Comparison of ENCODE assay signal across 8 cellular contexts in genomic region chr19:1243768-1244692, GRCh38.
DNase-seq lines count a peak whose midpoint lies in the region; ATAC-seq lines count a peak whose summit lies in the region.

No MANE protein-coding gene starts in this region.

- peak overlapping the region; percentile 95 for H3K27ac ChIP-seq in muscle layer of colon (ENCODE audit: low read depth, low read length)

- no peak overlapping the region for H3K4me3 ChIP-seq in NT2/D1 (ENCODE audit: insufficient read length, low read depth)
- H3K4me3 ChIP-seq in muscle layer of colon (ENCODE audit: low read depth in 1 of 2, low read length in 2 of 2) = peak overlapping the region in 1 of 2 donors; percentile 35

- H3K9me3 ChIP-seq in NT2/D1 (ENCODE audit: insufficient read depth, low read length) (no peaks in the 10 kb centered on the region), muscle layer of colon (ENCODE audit: low read length) (no peaks in the 10 kb centered on the region)

- peaks cover 40% of the 10 kb centered on the region for H3K4me1 ChIP-seq in NT2/D1 (ENCODE audit: insufficient read depth, insufficient read length)
- peaks cover 59% of the 10 kb centered on the region for H3K4me1 ChIP-seq in muscle layer of colon (ENCODE audit: insufficient read depth, low read length)

- DNase-seq in AML-193 (lab: John Stamatoyannopoulos, UW) = peak; percentile 52 to 73
- DNase-seq in GOT3 (lab: John Stamatoyannopoulos, UW) = peak; percentile 39
- DNase-seq in NT2/D1 (ENCODE audit: low read depth, low spot score) = no peak
- DNase-seq in activated CD8-positive, alpha-beta memory T cell treated with anti-CD3 and anti-CD28 coated beads, Interleukin-2, amount 50 U/mL, for 48 hours = peak; percentile 92
- peak; percentile 97 for DNase-seq in epidermal melanocyte (ENCODE audit: insufficient read length, low spot score)
- peak; percentile 72 for DNase-seq in stimulated activated CD8-positive, alpha-beta memory T cell treated with anti-CD3 and anti-CD28 coated beads, Interleukin-7, amount 100 ng/mL, for 24 hours (ENCODE audit: low read depth)

- H3K9ac ChIP-seq in NT2/D1 (ENCODE audit: insufficient read length, low read depth) = peak overlapping the region; percentile 53
- peak overlapping the region; percentile 57 for H3K9ac ChIP-seq in muscle layer of colon (ENCODE audit: low read length)

- H3K27me3 ChIP-seq in NT2/D1 (ENCODE audit: insufficient read depth, insufficient read length) (peaks cover 9% of the 10 kb centered on the region), muscle layer of colon (ENCODE audit: control insufficient read depth in 1 of 2, insufficient read depth in 2 of 2, low read length in 2 of 2) (no peaks in the 10 kb centered on the region)

- ATAC-seq in GM18861 (IDR thresholded peaks at IDR 0.05; ENCODE audit: unreplicated experiment) = no peak

- H3K36me3 ChIP-seq in NT2/D1 (ENCODE audit: insufficient read depth, insufficient read length, low read length) = peaks cover 32% of the 10 kb centered on the region
- peaks cover 4% of the 10 kb centered on the region for H3K36me3 ChIP-seq in muscle layer of colon (ENCODE audit: insufficient read depth, low read length)
